In genomic region chr17:1829579-1830257, GRCh38 we compare ENCODE assay signal across 8 cellular contexts. TPM values are rescaled to one million over a fixed set of nuclear protein-coding genes. Genes with fewer than 3 reads are reported as not detected.
DNase-seq lines count a peak whose midpoint lies in the region; TF ChIP-seq lines count a peak whose summit lies in the region.

Gene RPA1, plus strand, starts transcription at chr17:1830005. Its CDS starts 89 bp downstream, at chr17:1830094.
Gene SMYD4, minus strand, starts transcription at chr17:1829902. Its CDS starts 1,908 bp downstream, at chr17:1827994.

- DNase-seq in GM03348 (ENCODE audit: low spot score), result peak; percentile 100
- DNase-seq in HAP-1 (ENCODE audit: low spot score in 2 of 2), result peak; percentile 88 to 93
- DNase-seq in MG63, result peak; percentile 85
- peak; percentile 20 for DNase-seq in SKM-1 (lab: John Stamatoyannopoulos, UW; ENCODE audit: unreplicated experiment)
- peak; percentile 71 to 96 (median 92) for DNase-seq in head of caudate nucleus
- peak; percentile 100 for DNase-seq in osteoblast (ENCODE audit: insufficient read length, low spot score, missing footprints)
- peak; percentile 90 for DNase-seq in testis

- no peaks in the 10 kb centered on the region for H3K9me3 Mint-ChIP-seq in activated naive CD4-positive, alpha-beta T cell treated with anti-CD3 and anti-CD28 coated beads, Interleukin-2, amount 50 U/mL, for 24 hours

- 0 to 7% methylated on average over 3 to 63 of the region's 83 CpGs for WGBS in testis, 2 donors

- H3K27me3 ChIP-seq in HAP-1 (ENCODE audit: low read depth) (no peaks in the 10 kb centered on the region), MG63 (no peaks in the 10 kb centered on the region), osteoblast (ENCODE audit: insufficient read depth, low read length) (no peaks in the 10 kb centered on the region), testis (no peaks in the 10 kb centered on the region)

- H2AFZ ChIP-seq in osteoblast (ENCODE audit: low read length), result peak within 1 kb of the TSS; percentile 95

- TF ChIP-seq CTCF in osteoblast (IDR thresholded peaks at IDR 0.05; ENCODE audit: extremely low read depth, low read depth, low read length), result no peak
- no peak for TF ChIP-seq CTCF in testis (IDR thresholded peaks at IDR 0.05)

- in situ Hi-C loops in HAP-1 (cut with MboI; ENCODE audit: low sequenced_read_pairs), result no loop called here

- H3K4me1 Mint-ChIP-seq in activated naive CD4-positive, alpha-beta T cell treated with anti-CD3 and anti-CD28 coated beads, Interleukin-2, amount 50 U/mL, for 24 hours, result peaks cover 68% of the 10 kb centered on the region

- peak within 1 kb of the TSS; percentile 95 for H3K4me2 ChIP-seq in osteoblast (ENCODE audit: insufficient read depth, low read length)

- H3K79me2 ChIP-seq in osteoblast (ENCODE audit: insufficient read depth, low read length), result peaks cover 54% of the 10 kb centered on the region

- H3K9me3 ChIP-seq in HAP-1, result no peaks in the 10 kb centered on the region
- no peaks in the 10 kb centered on the region for H3K9me3 ChIP-seq in MG63
- no peaks in the 10 kb centered on the region for H3K9me3 ChIP-seq in osteoblast (ENCODE audit: low read depth, low read length)
- no peaks in the 10 kb centered on the region for H3K9me3 ChIP-seq in testis

- TF ChIP-seq POLR2A in testis (IDR thresholded peaks at IDR 0.05), result peak; percentile 6

- intact Hi-C loops in head of caudate nucleus (cut with DNase I) (loop anchor here (5.0 kb wide), 1 partner anchor 107 kb away; the partner anchor contains the start of gene WDR81), testis (cut with DNase I; ENCODE audit: low total_unique reads) (no loop called here)

- peaks cover 6% of the 10 kb centered on the region for H3K4me1 ChIP-seq in HAP-1
- H3K4me1 ChIP-seq in osteoblast (ENCODE audit: insufficient read depth, low read length), result peaks cover 13% of the 10 kb centered on the region
- H3K4me1 ChIP-seq in testis, result no peaks in the 10 kb centered on the region

- H3K4me3 ChIP-seq in HAP-1, result peak within 1 kb of the TSS; percentile 85
- H3K4me3 ChIP-seq in MG63, result peak within 1 kb of the TSS; percentile 76
- H3K4me3 ChIP-seq in osteoblast (ENCODE audit: insufficient read depth, low read length), result peak within 1 kb of the TSS; percentile 93
- H3K4me3 ChIP-seq in testis, result peak within 1 kb of the TSS; percentile 86 to 89

- peak within 1 kb of the TSS; percentile 98 for H3K27ac Mint-ChIP-seq in activated naive CD4-positive, alpha-beta T cell treated with anti-CD3 and anti-CD28 coated beads, Interleukin-2, amount 50 U/mL, for 24 hours

- H3K36me3 Mint-ChIP-seq in activated naive CD4-positive, alpha-beta T cell treated with anti-CD3 and anti-CD28 coated beads, Interleukin-2, amount 50 U/mL, for 24 hours, result peaks cover 11% of the 10 kb centered on the region

- H3K27me3 Mint-ChIP-seq in activated naive CD4-positive, alpha-beta T cell treated with anti-CD3 and anti-CD28 coated beads, Interleukin-2, amount 50 U/mL, for 24 hours, result no peaks in the 10 kb centered on the region

- H3K27ac ChIP-seq in osteoblast (ENCODE audit: low read depth, low read length) (peak within 1 kb of the TSS; percentile 60), testis (peak within 1 kb of the TSS; percentile 82 to 88)

- H4K20me1 ChIP-seq in osteoblast (ENCODE audit: insufficient read depth, low read length), result no peaks in the 10 kb centered on the region

- H3K36me3 ChIP-seq in HAP-1 (replicated peaks) (peaks cover 34% of the 10 kb centered on the region), MG63 (peaks cover 3% of the 10 kb centered on the region), osteoblast (ENCODE audit: insufficient read depth, low read length) (peaks cover 17% of the 10 kb centered on the region), testis (ENCODE audit: low read depth, missing control alignments) (no peaks in the 10 kb centered on the region)

- H3K4me3 Mint-ChIP-seq in activated naive CD4-positive, alpha-beta T cell treated with anti-CD3 and anti-CD28 coated beads, Interleukin-2, amount 50 U/mL, for 24 hours, result peak within 1 kb of the TSS; percentile 96

RNA-seq across cellular contexts. Expression of gene RPA1, which starts in this region (rescaled TPM):
- 34.6 and 49.4 TPM in 2 replicates for total RNA-seq in MG63 (2014; rRNA removed; shearing (Covaris generic); ENCODE audit: low replicate concordance)
- 14.1 and 14.8 TPM in 2 replicates for total RNA-seq in osteoblast
- 10 to 100 TPM; 31.7 to 36.4 TPM for total RNA-seq in testis
- polyA plus RNA-seq in testis (ENCODE audit: insufficient read depth, low read depth, low replicate concordance), result 52.9 TPM

RNA-seq across cellular contexts. Expression of gene SMYD4, which starts in this region (rescaled TPM):
- 6.3 and 9.6 TPM in 2 replicates for total RNA-seq in MG63 (2014; rRNA removed; shearing (Covaris generic); ENCODE audit: low replicate concordance)
- 10.1 and 10.6 TPM in 2 replicates for total RNA-seq in osteoblast
- total RNA-seq in testis, result 10 to 100 TPM; 21.2 to 23.0 TPM
- 14.4 TPM for polyA plus RNA-seq in testis (ENCODE audit: insufficient read depth, low read depth, low replicate concordance)

Comparison
In these comparisons a context has a peak if more than half of its experiments do, and no peak if none do; other contexts are left out.
1. Peak in every context shown above with its lines: DNase-seq, H3K4me3 ChIP-seq and H3K27ac ChIP-seq.
2. DNase-seq: peak in every context shown above with its lines; median percentile 100 in GM03348; 100 in osteoblast; 92 in head of caudate nucleus; 90 in HAP-1; 90 in testis; 85 in MG63; 20 in SKM-1.